In the genomic region with DNA sequence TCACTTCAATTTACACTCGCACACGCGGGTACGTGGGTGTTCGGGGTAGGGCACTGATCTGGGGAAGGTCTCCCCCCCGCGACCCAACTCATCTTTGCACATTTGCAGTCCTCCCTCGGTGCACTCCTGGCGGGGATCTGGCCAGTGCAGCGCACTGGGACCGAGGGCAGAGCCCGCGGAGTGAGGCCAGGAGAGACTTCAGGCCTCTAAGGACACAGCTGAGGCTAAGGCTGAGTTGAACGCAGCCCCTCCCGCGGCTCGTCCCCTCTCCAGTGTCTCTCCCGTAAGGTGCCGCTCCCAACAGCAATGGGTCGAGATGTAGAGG, we compare ENCODE assay signal across 9 cellular contexts. TPM values are rescaled to one million over a fixed set of nuclear protein-coding genes. Genes with fewer than 3 reads are reported as not detected.
DNase-seq lines count a peak whose midpoint lies in the region; ATAC-seq, FAIRE-seq and TF ChIP-seq lines count a peak whose summit lies in the region.
"Had no signal": no experiment of that assay in that cellular context is flagged by ENCODE, and none has a peak within 500 bp of the region (broad histone marks: within the 10 kb centered on the region; RNA-seq: fewer than 3 reads in every experiment).

No MANE protein-coding gene starts in this region.

- H3K4me1 ChIP-seq in left ventricle myocardium inferior (peaks cover 25% of the 10 kb centered on the region), pancreas (peaks cover 0 to 12% (median 0%) of the 10 kb centered on the region in 3 donors)

- no peak for FAIRE-seq in pancreas (lab: Jason Lieb, UNC)
- FAIRE-seq: TTC549 had no signal

- H3K27me3 ChIP-seq in left ventricle myocardium inferior (ENCODE audit: low read depth) = peaks cover 50% of the 10 kb centered on the region
- H3K27me3 ChIP-seq in pancreas = peaks cover 0 to 3% (median 0%) of the 10 kb centered on the region in 4 donors

- H3K9me3 Mint-ChIP-seq in activated T-cell treated with anti-CD3 and anti-CD28 coated beads, Interleukin-2, amount 50 U/mL, for 72 hours = no peaks in the 10 kb centered on the region

- peak overlapping the region; percentile 37 to 66 for H3K4me3 Mint-ChIP-seq in activated T-cell treated with anti-CD3 and anti-CD28 coated beads, Interleukin-2, amount 50 U/mL, for 72 hours

- H3K4me1 Mint-ChIP-seq in activated T-cell treated with anti-CD3 and anti-CD28 coated beads, Interleukin-2, amount 50 U/mL, for 72 hours (ENCODE audit: low read depth) = no peaks in the 10 kb centered on the region

- no peaks in the 10 kb centered on the region for H3K36me3 Mint-ChIP-seq in activated T-cell treated with anti-CD3 and anti-CD28 coated beads, Interleukin-2, amount 50 U/mL, for 72 hours (ENCODE audit: insufficient read depth in 2 of 2)

- H3K27ac ChIP-seq in left ventricle myocardium inferior (replicated peaks) (peak overlapping the region; percentile 2), pancreas (no peak overlapping the region)

- peak in 1 of 2 donors; percentile 20 for ATAC-seq in activated T-cell treated with anti-CD3 and anti-CD28 coated beads, Interleukin-2, amount 50 U/mL, for 72 hours (replicated peaks in 1 of 2)
- ATAC-seq in pancreas (peak; percentile 17 to 54 (median 36)), GM18519 (IDR thresholded peaks at IDR 0.05; ENCODE audit: low FRiP score, unreplicated experiment) (no peak)

- H3K9me3 ChIP-seq in left ventricle myocardium inferior (replicated peaks) (no peaks in the 10 kb centered on the region), pancreas (no peaks in the 10 kb centered on the region)

- H3K27me3 Mint-ChIP-seq in activated T-cell treated with anti-CD3 and anti-CD28 coated beads, Interleukin-2, amount 50 U/mL, for 72 hours (ENCODE audit: low read depth) = peaks cover 10% of the 10 kb centered on the region

- 3 to 4% methylated on average over 20 of the region's 20 CpGs for WGBS in pancreas, 2 donors

- H3K36me3 ChIP-seq in left ventricle myocardium inferior (no peaks in the 10 kb centered on the region), pancreas (no peaks in the 10 kb centered on the region)

- intact Hi-C loops in left ventricle myocardium inferior (cut with micrococcal nuclease) (no loop called here), pancreas (cut with DNase I) (no loop called here)

- peak; percentile 26 for DNase-seq in Ammon's horn (ENCODE audit: low spot score)
- DNase-seq in activated T-cell treated with anti-CD3 and anti-CD28 coated beads, Interleukin-2, amount 50 U/mL, for 72 hours = no peak
- no peak for DNase-seq in left ventricle myocardium inferior
- peak in 4 of 6 donors; percentile 8 to 65 (median 38) for DNase-seq in pancreas
- no peak for DNase-seq in GM13977 (ENCODE audit: low spot score)
- no peak for DNase-seq in HCEC 1CT
- DNase-seq in NCI-H510A (lab: John Stamatoyannopoulos, UW) = no peak

- no peak overlapping the region for H3K27ac Mint-ChIP-seq in activated T-cell treated with anti-CD3 and anti-CD28 coated beads, Interleukin-2, amount 50 U/mL, for 72 hours

- in situ Hi-C loops in GM13977 (cut with MboI; ENCODE audit: low pct_unique_long_range_greater_than_20kb, low sequenced_read_pairs, unreplicated experiment) = no loop called here

- TF ChIP-seq CTCF in left ventricle myocardium inferior (IDR thresholded peaks at IDR 0.05; ENCODE audit: borderline replicate concordance) (no peak), pancreas (IDR thresholded peaks at IDR 0.05) (no peak), GM13977 (IDR thresholded peaks at IDR 0.05; ENCODE audit: extremely low read depth, insufficient read depth, missing control alignments) (no peak)

- H3K4me3 ChIP-seq in left ventricle myocardium inferior (peak overlapping the region; percentile 73), pancreas (peak overlapping the region in 2 of 4 donors; percentile 43)

RNA-seq across cellular contexts. Expression of a gene that starts 0.9 kb away (rescaled TPM):
- not detected for total RNA-seq in activated T-cell treated with anti-CD3 and anti-CD28 coated beads, Interleukin-2, amount 50 U/mL, for 72 hours
- 4.4 TPM for total RNA-seq in left ventricle myocardium inferior
- total RNA-seq in pancreas = 1 to 10 TPM in 1 of 6 donors, under 1 TPM in 5; 0.14 to 1.0 (median 0.37) TPM
- polyA plus RNA-seq in pancreas = under 1 TPM; under 0.01 to 0.28 TPM

Comparison
In these comparisons a context has a peak if more than half of its experiments do, and no peak if none do; other contexts are left out.
1. DNase-seq: peak in Ammon's horn (single experiment) and pancreas (4 of 6); none in activated T-cell treated with anti-CD3 and anti-CD28 coated beads, Interleukin-2, amount 50 U/mL, for 72 hours (0 of 2), left ventricle myocardium inferior (single experiment), GM13977 (single experiment), HCEC 1CT (single experiment) and NCI-H510A (single experiment).